In the genomic region with DNA sequence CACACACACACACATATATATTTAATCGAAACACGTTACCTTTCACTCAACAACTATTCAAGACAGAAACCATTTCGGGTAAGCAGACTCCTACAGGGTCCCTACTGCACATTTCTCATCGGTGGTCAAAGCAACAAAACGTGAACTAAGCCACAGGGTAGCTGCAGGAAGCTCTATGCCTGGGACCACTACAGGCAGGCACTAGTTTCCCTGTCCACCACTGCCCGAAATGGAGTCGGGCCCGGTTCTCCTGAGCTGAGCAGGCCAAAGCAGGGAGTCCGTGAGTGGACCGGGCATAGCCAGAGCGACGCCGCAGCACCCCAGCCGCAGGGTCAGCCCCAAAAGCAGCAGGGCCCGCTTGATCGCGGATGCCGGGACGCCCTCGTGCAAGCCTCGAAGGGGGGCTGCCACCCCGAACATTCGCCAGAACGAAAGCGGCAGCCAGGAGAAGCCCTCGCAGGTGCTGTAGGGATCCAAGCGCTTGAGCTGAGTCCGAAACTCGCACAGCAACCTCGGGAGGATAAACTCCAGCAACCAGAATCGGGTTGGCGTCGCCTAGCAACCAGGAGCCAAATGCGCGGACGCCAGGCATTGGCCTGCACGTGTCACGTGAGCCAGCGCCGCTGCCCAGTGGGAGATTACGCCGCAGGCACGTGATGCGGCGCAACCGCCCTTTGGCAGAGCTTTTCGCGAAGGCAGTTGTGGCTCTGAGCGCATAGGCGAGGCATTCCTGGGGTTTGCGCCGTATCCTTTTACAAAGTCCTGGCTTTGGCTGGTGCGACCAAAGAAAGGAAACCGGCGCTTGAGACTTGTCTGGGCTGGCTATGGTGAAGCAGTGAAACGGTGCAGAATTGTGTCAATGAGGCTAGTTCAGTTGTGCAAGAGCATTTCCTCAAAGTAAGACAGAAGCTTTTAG, we compare ENCODE assay signal across 8 cellular contexts. TPM values are rescaled to one million over a fixed set of nuclear protein-coding genes. Genes with fewer than 3 reads are reported as not detected.
DNase-seq lines count a peak whose midpoint lies in the region; ATAC-seq lines count a peak whose summit lies in the region.

No MANE protein-coding gene starts in this region.

- peak overlapping the region; percentile 49 for H3K9ac ChIP-seq in BLaER1

- peak overlapping the region; percentile 69 for H3K4me3 ChIP-seq in BLaER1
- peak overlapping the region; percentile 82 for H3K4me3 ChIP-seq in effector memory CD4-positive, alpha-beta T cell (ENCODE audit: insufficient read depth, low read depth, low read length, poor library complexity, severe bottlenecking)

- peak overlapping the region; percentile 79 for H3K4me2 ChIP-seq in BLaER1

- no peaks in the 10 kb centered on the region for H3K9me3 ChIP-seq in BLaER1
- no peaks in the 10 kb centered on the region for H3K9me3 ChIP-seq in effector memory CD4-positive, alpha-beta T cell (ENCODE audit: control insufficient read depth, low read length)

- ATAC-seq in GM19324 (IDR thresholded peaks at IDR 0.05; ENCODE audit: low FRiP score, unreplicated experiment) (peak; percentile 89), HG03469 (IDR thresholded peaks at IDR 0.05; ENCODE audit: unreplicated experiment) (peak; percentile 71)

- no peaks in the 10 kb centered on the region for H4K20me1 ChIP-seq in BLaER1

- DNase-seq in NCI-H774 (lab: John Stamatoyannopoulos, UW): peak; percentile 89
- peak; percentile 74 to 83 (median 76) for DNase-seq in activated CD8-positive, alpha-beta memory T cell treated with anti-CD3 and anti-CD28 coated beads for 48 hours (ENCODE audit: low read depth in 2 of 3, low spot score in 2 of 3)
- DNase-seq in effector memory CD4-positive, alpha-beta T cell: peak; percentile 81 to 91 (median 85)
- DNase-seq in lung microvascular endothelial cell (ENCODE audit: low read depth in 2 of 2): peak; percentile 91 to 96
- peak; percentile 73 to 74 (median 74) for DNase-seq in stimulated activated CD4-positive, alpha-beta T cell treated with anti-CD3 and anti-CD28 coated beads, TNF-alpha, amount 100 ng/mL, for 1 hour (ENCODE audit: low read depth in 3 of 3, low spot score in 1 of 3)

- no peaks in the 10 kb centered on the region for H3K36me3 ChIP-seq in BLaER1
- no peaks in the 10 kb centered on the region for H3K36me3 ChIP-seq in effector memory CD4-positive, alpha-beta T cell (ENCODE audit: control insufficient read depth, insufficient read depth, low read length)

- no peak overlapping the region for H3K27ac ChIP-seq in BLaER1
- H3K27ac ChIP-seq in effector memory CD4-positive, alpha-beta T cell (ENCODE audit: insufficient read depth, low read length, poor library complexity, severe bottlenecking): peak overlapping the region; percentile 67

- H3K4me1 ChIP-seq in BLaER1: peaks cover 19% of the 10 kb centered on the region
- peaks cover 8% of the 10 kb centered on the region for H3K4me1 ChIP-seq in effector memory CD4-positive, alpha-beta T cell (ENCODE audit: control insufficient read depth, insufficient read depth, low read length, poor library complexity, severe bottlenecking)

- peaks cover 9% of the 10 kb centered on the region for H3K27me3 ChIP-seq in BLaER1
- H3K27me3 ChIP-seq in effector memory CD4-positive, alpha-beta T cell (replicated peaks; ENCODE audit: control insufficient read depth, insufficient read depth, low read length, poor library complexity, severe bottlenecking): no peaks in the 10 kb centered on the region

RNA-seq across cellular contexts. Expression of a gene that starts 13.9 kb away (rescaled TPM):
- 11.1 and 14.3 TPM in 2 replicates for total RNA-seq in lung microvascular endothelial cell

RNA-seq across cellular contexts. Expression of a gene that starts 18.5 kb away (rescaled TPM):
- total RNA-seq in lung microvascular endothelial cell: under 0.01 and 0.44 TPM in 2 replicates
